24 cellular contexts compared by ENCODE assay signal in genomic region chr5:39500656-39501295, GRCh38.
DNase-seq lines count a peak whose midpoint lies in the region; ATAC-seq and TF ChIP-seq lines count a peak whose summit lies in the region.
"Had no signal": no experiment of that assay in that cellular context is flagged by ENCODE, and none has a peak within 500 bp of the region (broad histone marks: within the 10 kb centered on the region; RNA-seq: fewer than 3 reads in every experiment).

No MANE protein-coding gene starts in this region.

- no peak overlapping the region for H3K56ac ChIP-seq in IMR-90 (ENCODE audit: extremely low read depth, insufficient read depth, low read length)

- intact Hi-C loops in IMR-90 (cut with micrococcal nuclease) = loop anchor here (2.0 kb wide), 1 partner anchor 22 kb away; no protein-coding TSS in a partner anchor
- intact Hi-C loops in testis (cut with DNase I; ENCODE audit: low total_unique reads) = no loop called here

- peak overlapping the region; percentile 84 for H2BK5ac ChIP-seq in IMR-90 (ENCODE audit: low read depth, low read length, poor library complexity, severe bottlenecking)
- H2BK5ac ChIP-seq in mesenchymal stem cell (ENCODE audit: low read depth, low read length, poor library complexity, severe bottlenecking) = no peak overlapping the region

- H4K8ac ChIP-seq in IMR-90 (ENCODE audit: low read depth in 2 of 2, low read length in 2 of 2) (peak overlapping the region in 1 of 2 experiments; percentile 30; a peak in 2 of 4 replicates), mesenchymal stem cell (ENCODE audit: low read length) (no peak overlapping the region)

- H4K5ac ChIP-seq in IMR-90 (ENCODE audit: low read depth, low read length) = peak overlapping the region; percentile 71; the same call in 1 of the 2 replicates

- H3K9me1 ChIP-seq in IMR-90 (ENCODE audit: insufficient read depth, low read length) = peaks cover 14% of the 10 kb centered on the region

- in situ Hi-C loops in IMR-90 (cut with MboI; ENCODE audit: low sequenced_read_pairs) = no loop called here

- no peak for TF ChIP-seq EP300 in suprapubic skin (IDR thresholded peaks at IDR 0.05)

- no peaks in the 10 kb centered on the region for H3K27me3 ChIP-seq in IMR-90 (ENCODE audit: control insufficient read depth, insufficient read depth, low read length)
- H3K27me3 ChIP-seq in mesenchymal stem cell (ENCODE audit: control insufficient read depth in 1 of 2, insufficient read depth in 1 of 2, low read length in 2 of 2) = no peaks in the 10 kb centered on the region
- no peaks in the 10 kb centered on the region for H3K27me3 ChIP-seq in suprapubic skin
- H3K27me3 ChIP-seq in MG63 = no peaks in the 10 kb centered on the region
- H3K27me3 ChIP-seq in testis = no peaks in the 10 kb centered on the region
- H3K27me3 ChIP-seq: pancreas, stomach had no signal

- H2BK15ac ChIP-seq in IMR-90 (ENCODE audit: low read depth, low read length) = no peak overlapping the region; the same call in 2 of the 3 replicates
- no peak overlapping the region for H2BK15ac ChIP-seq in mesenchymal stem cell (ENCODE audit: low read depth, poor library complexity, severe bottlenecking)

- no peak overlapping the region for H2BK12ac ChIP-seq in mesenchymal stem cell (ENCODE audit: low read length in 2 of 2)

- no peak overlapping the region for H3K4me2 ChIP-seq in IMR-90 (ENCODE audit: low read depth, low read length)
- H3K4me2 ChIP-seq in mesenchymal stem cell (ENCODE audit: low read length, poor library complexity, severe bottlenecking) = no peak overlapping the region

- dilution Hi-C loops in IMR-90 (cut with HindIII; ENCODE audit: low sequenced_read_pairs, unreplicated experiment) = no loop called here

- H3K9me3 ChIP-seq in IMR-90 (ENCODE audit: control insufficient read depth, insufficient read depth, low read length) (no peaks in the 10 kb centered on the region), mesenchymal stem cell (ENCODE audit: control insufficient read depth, low read length) (no peaks in the 10 kb centered on the region), suprapubic skin (no peaks in the 10 kb centered on the region), MG63 (no peaks in the 10 kb centered on the region), testis (no peaks in the 10 kb centered on the region)
- H3K9me3 ChIP-seq: pancreas, stomach had no signal

- H3K4ac ChIP-seq in IMR-90 (ENCODE audit: low read depth, low read length) = peak overlapping the region; percentile 63; the same call in 1 of the 2 replicates
- no peak overlapping the region for H3K4ac ChIP-seq in mesenchymal stem cell (ENCODE audit: low read depth in 1 of 2, low read length in 2 of 2)

- peak overlapping the region; percentile 29; the same call in 1 of the 2 replicates for H3K14ac ChIP-seq in IMR-90 (replicated peaks; ENCODE audit: low read depth, low read length)
- no peak overlapping the region for H3K14ac ChIP-seq in mesenchymal stem cell (ENCODE audit: low read length in 2 of 2)

- H3K9ac ChIP-seq in IMR-90 (ENCODE audit: low read depth, low read length) (no peak overlapping the region), mesenchymal stem cell (ENCODE audit: low read length) (peak overlapping the region; percentile 81)

- CTCF ChIA-PET in IMR-90 (lab: Yijun Ruan, JAX) = no interaction called here

- H4K20me1 ChIP-seq in IMR-90 (ENCODE audit: insufficient read depth, low read length) = no peaks in the 10 kb centered on the region

- ATAC-seq in IMR-90 (ENCODE audit: low read depth) = no peak
- ATAC-seq: activated T-cell treated with anti-CD3 and anti-CD28 coated beads, Interleukin-2, amount 50 U/mL, for 72 hours; K562; left colon; natural killer cell; T-helper 17 cell had no signal

- H3K4me1 ChIP-seq in IMR-90 (ENCODE audit: control insufficient read depth, insufficient read depth, low read length) = peaks cover 21% of the 10 kb centered on the region
- H3K4me1 ChIP-seq in mesenchymal stem cell (ENCODE audit: control insufficient read depth, insufficient read depth, low read depth, low read length) = peaks cover 11% of the 10 kb centered on the region
- H3K4me1 ChIP-seq in suprapubic skin = peaks cover 22% of the 10 kb centered on the region
- H3K4me1 ChIP-seq in testis = no peaks in the 10 kb centered on the region
- H3K4me1 ChIP-seq: pancreas had no signal

- no peak overlapping the region; the same call in 1 of the 2 replicates for H4K91ac ChIP-seq in IMR-90 (ENCODE audit: insufficient read depth, low read depth, low read length)
- H4K91ac ChIP-seq in mesenchymal stem cell (ENCODE audit: low read length) = no peak overlapping the region

- H2BK120ac ChIP-seq in IMR-90 (ENCODE audit: low read depth, low read length) (peak overlapping the region; percentile 47), mesenchymal stem cell (ENCODE audit: low read depth, low read length) (no peak overlapping the region)

- H3K23ac ChIP-seq in IMR-90 (ENCODE audit: low read depth, low read length) (no peak overlapping the region; the same call in 1 of the 2 replicates), mesenchymal stem cell (ENCODE audit: low read length in 2 of 2) (no peak overlapping the region)

- POLR2A ChIA-PET in IMR-90 (lab: Charles Lee; ENCODE audit: unreplicated experiment) = interaction anchor here (0.7 to 2.4 kb wide), 2 partner anchors 77 to 88 kb away, joined by 3 to 14 read pairs; partner anchors contain the start of gene DAB2

- TF ChIP-seq CTCF in IMR-90 (conservative IDR thresholded peaks at IDR 0.05; ENCODE audit: low read depth, low read length) (no peak), suprapubic skin (IDR thresholded peaks at IDR 0.05) (no peak), testis (IDR thresholded peaks at IDR 0.05) (no peak)

- no CpG with 5 or more reads among the region's 2 CpGs for WGBS in IMR-90 (ENCODE audit: extremely low coverage in 2 of 2, insufficient read length in 1 of 2), 2 experiments
- 81% methylated on average over 1 of the region's 2 CpGs for WGBS in mesenchymal stem cell
- 50% methylated on average over 2 of the region's 2 CpGs for WGBS in suprapubic skin
- 53 to 62% methylated on average over 2 of the region's 2 CpGs for WGBS in testis, 2 donors

- no TSS peak for BruUV-seq in IMR-90 (replicated peaks; lab: Mats Ljungman, UMichigan)

- peak overlapping the region; percentile 93 for H3K18ac ChIP-seq in IMR-90 (ENCODE audit: low read depth, low read length)
- H3K18ac ChIP-seq in mesenchymal stem cell (ENCODE audit: low read depth in 1 of 2, low read length in 2 of 2) = no peak overlapping the region

- TF ChIP-seq RAD21 in IMR-90 (IDR thresholded peaks at IDR 0.05; ENCODE audit: low read length) = no peak

- H2AK5ac ChIP-seq in IMR-90 (ENCODE audit: low read depth, low read length) (no peak overlapping the region), mesenchymal stem cell (ENCODE audit: low read length, severe bottlenecking) (no peak overlapping the region)

- H3K4me3 ChIP-seq in IMR-90 (ENCODE audit: insufficient read depth, low read depth, low read length) (no peak overlapping the region), mesenchymal stem cell (ENCODE audit: insufficient read depth in 1 of 2, low read depth in 1 of 2, low read length in 2 of 2) (no peak overlapping the region), suprapubic skin (no peak overlapping the region), MG63 (no peak overlapping the region), testis (no peak overlapping the region)
- H3K4me3 ChIP-seq: dorsolateral prefrontal cortex, K562, pancreas, stomach had no signal

- DNase-seq in IMR-90 (peak; percentile 28), amniotic epithelial cell (ENCODE audit: low read depth) (peak; percentile 79), mesenchymal stem cell (no peak), suprapubic skin (ENCODE audit: low spot score in 2 of 2) (no peak), retina (no peak), MG63 (no peak), testis (no peak)
- DNase-seq: activated CD4-positive, alpha-beta T cell treated with anti-CD3 and anti-CD28 coated beads, Interleukin-2, amount 10 ng/mL, durations not matched to agents 24 days and 14 days; activated naive CD4-positive, alpha-beta T cell treated with anti-CD3 and anti-CD28 coated beads for 36 hours; activated T-cell treated with anti-CD3 and anti-CD28 coated beads, Interleukin-2, amount 50 U/mL, for 72 hours; AML-193; CD8-positive, alpha-beta memory T cell; DMS153; dorsolateral prefrontal cortex; left colon; mesendoderm; natural killer cell; NCI-H524; pancreas; SIG-M5; stimulated activated CD8-positive, alpha-beta memory T cell treated with anti-CD3 and anti-CD28 coated beads, Interleukin-4, amount 100 ng/mL, for 48 hours; stomach; T-helper 17 cell had no signal

- no peak overlapping the region for H2AFZ ChIP-seq in IMR-90 (replicated peaks; ENCODE audit: low read length, poor library complexity)
- no peak overlapping the region for H2AFZ ChIP-seq in mesenchymal stem cell (ENCODE audit: low read depth, low read length)

- TF ChIP-seq POLR2A in IMR-90 (IDR thresholded peaks at IDR 0.05; ENCODE audit: low read depth, low read length) (no peak), suprapubic skin (IDR thresholded peaks at IDR 0.05) (no peak), testis (IDR thresholded peaks at IDR 0.05) (no peak)

- H2AK9ac ChIP-seq in IMR-90 (replicated peaks; ENCODE audit: low read depth, low read length, poor library complexity) = no peak overlapping the region

- peak overlapping the region; percentile 81; the same call in 1 of the 2 replicates for H2BK20ac ChIP-seq in IMR-90 (ENCODE audit: low read depth, low read length)

- H3K27ac ChIP-seq in IMR-90 (ENCODE audit: insufficient read depth, low read length) = peak overlapping the region; percentile 24; the same call in 1 of the 2 replicates
- peak overlapping the region; percentile 97 for H3K27ac ChIP-seq in mesenchymal stem cell (ENCODE audit: low read length, poor library complexity, severe bottlenecking)
- peak overlapping the region; percentile 70 for H3K27ac ChIP-seq in suprapubic skin
- H3K27ac ChIP-seq in testis = no peak overlapping the region
- H3K27ac ChIP-seq: dorsolateral prefrontal cortex, pancreas had no signal

- H3K36me3 ChIP-seq in IMR-90 (ENCODE audit: control insufficient read depth, insufficient read depth, low read length) = no peaks in the 10 kb centered on the region
- H3K36me3 ChIP-seq in mesenchymal stem cell (ENCODE audit: control insufficient read depth in 1 of 2, insufficient read depth in 2 of 2, low read depth in 1 of 2, low read length in 2 of 2) = no peaks in the 10 kb centered on the region
- no peaks in the 10 kb centered on the region for H3K36me3 ChIP-seq in suprapubic skin
- H3K36me3 ChIP-seq in MG63 = no peaks in the 10 kb centered on the region
- no peaks in the 10 kb centered on the region for H3K36me3 ChIP-seq in testis (ENCODE audit: low read depth, missing control alignments)
- H3K36me3 ChIP-seq: pancreas, stomach had no signal

- H3K79me1 ChIP-seq in IMR-90 (ENCODE audit: low read depth in 1 of 2, low read length in 2 of 2) (no peaks in the 10 kb centered on the region), mesenchymal stem cell (replicated peaks; ENCODE audit: low read length, poor library complexity, severe bottlenecking) (no peaks in the 10 kb centered on the region)

TF ChIP-seq in IMR-90, 13 proteins besides CTCF, POLR2A, EP300 and RAD21 (continues in another document):
- TF ChIP-seq MXI1 (IDR thresholded peaks at IDR 0.05; ENCODE audit: borderline replicate concordance, low read depth, low read length) = no peak

Comparison
In these comparisons a context has a peak if more than half of its experiments do, and no peak if none do; other contexts are left out.
1. DNase-seq: peak in IMR-90 (single experiment) and amniotic epithelial cell (single experiment); none in mesenchymal stem cell (single experiment), suprapubic skin (0 of 2), retina (single experiment), MG63 (single experiment) and testis (single experiment).
2. H3K27ac ChIP-seq: peak in IMR-90 (single experiment), mesenchymal stem cell (single experiment) and suprapubic skin (single experiment); none in testis (0 of 2).